10 cellular contexts compared by ENCODE assay signal in genomic region chr14:79278286-79278797, GRCh38.
A peak's percentile ranks its signal among the peaks of the same experiment; 100 is the strongest.
DNase-seq lines count a peak whose midpoint lies in the region; ATAC-seq, FAIRE-seq and TF ChIP-seq lines count a peak whose summit lies in the region.
"Had no signal": no experiment of that assay in that cellular context is flagged by ENCODE, and none has a peak within 500 bp of the region (broad histone marks: within the 10 kb centered on the region; RNA-seq: fewer than 3 reads in every experiment).

No MANE protein-coding gene starts in this region.

- H3K14ac ChIP-seq in trophoblast cell (ENCODE audit: low read length): no peak overlapping the region

- H3K23ac ChIP-seq in trophoblast cell (ENCODE audit: low read length): no peak overlapping the region

- H3K4me1 Mint-ChIP-seq in T-helper 2 cell treated with Interferon-gamma antibody and Interleukin-4, amounts not matched to agents 5 μg/mL and 100 μg/mL, for 36 hours (ENCODE audit: low read depth): no peaks in the 10 kb centered on the region

- H3K27me3 ChIP-seq in BJ (ENCODE audit: control insufficient read depth, insufficient read depth, low read length): peaks cover 13% of the 10 kb centered on the region
- no peaks in the 10 kb centered on the region for H3K27me3 ChIP-seq in right cardiac atrium (ENCODE audit: control insufficient read depth, insufficient read depth)
- H3K27me3 ChIP-seq in trophoblast cell (ENCODE audit: insufficient read depth, low read length): no peaks in the 10 kb centered on the region

- no peak for FAIRE-seq in frontal cortex (lab: Jason Lieb, UNC)

- no peak for ATAC-seq in right cardiac atrium
- ATAC-seq in GM19397 (IDR thresholded peaks at IDR 0.05; ENCODE audit: unreplicated experiment): no peak
- ATAC-seq: CD8-positive, alpha-beta T cell had no signal

- peak overlapping the region; percentile 88 for H3K4me2 ChIP-seq in trophoblast cell (ENCODE audit: low read length)

- H3K27ac ChIP-seq in right cardiac atrium (ENCODE audit: low read length): no peak overlapping the region
- H3K27ac ChIP-seq in trophoblast cell (ENCODE audit: low read depth, low read length): no peak overlapping the region
- H3K27ac ChIP-seq: neutrophil had no signal

- H3K4me3 Mint-ChIP-seq in T-helper 2 cell treated with Interferon-gamma antibody and Interleukin-4, amounts not matched to agents 5 μg/mL and 100 μg/mL, for 36 hours: no peak overlapping the region
- H3K4me3 Mint-ChIP-seq: CD8-positive, alpha-beta T cell had no signal

- H3K27me3 Mint-ChIP-seq in T-helper 2 cell treated with Interferon-gamma antibody and Interleukin-4, amounts not matched to agents 5 μg/mL and 100 μg/mL, for 36 hours (ENCODE audit: low read depth): peaks cover 50% of the 10 kb centered on the region

- peaks cover 2% of the 10 kb centered on the region for H3K79me1 ChIP-seq in trophoblast cell (ENCODE audit: low read length)

- no peaks in the 10 kb centered on the region for H3K36me3 Mint-ChIP-seq in T-helper 2 cell treated with Interferon-gamma antibody and Interleukin-4, amounts not matched to agents 5 μg/mL and 100 μg/mL, for 36 hours (ENCODE audit: low read depth)
- H3K36me3 Mint-ChIP-seq: CD8-positive, alpha-beta T cell had no signal

- H4K12ac ChIP-seq in trophoblast cell (ENCODE audit: low read depth, low read length): no peak overlapping the region

- 18% methylated on average over 18 of the region's 18 CpGs for WGBS in right cardiac atrium
- no CpG with 5 or more reads among the region's 18 CpGs for WGBS in trophoblast cell (ENCODE audit: extremely low coverage, insufficient coverage, insufficient read length)

- H2BK5ac ChIP-seq in trophoblast cell (ENCODE audit: low read depth, low read length, poor library complexity): no peak overlapping the region

- POLR2A ChIA-PET in BJ (lab: Charles Lee): no interaction called here

- TF ChIP-seq CTCF in BJ (IDR thresholded peaks at IDR 0.05; ENCODE audit: insufficient read depth, low read depth, low read length): no peak
- TF ChIP-seq CTCF in WI38 (IDR thresholded peaks at IDR 0.05; ENCODE audit: low read depth, low read length): no peak

- H3K27ac Mint-ChIP-seq in T-helper 2 cell treated with Interferon-gamma antibody and Interleukin-4, amounts not matched to agents 5 μg/mL and 100 μg/mL, for 36 hours: no peak overlapping the region
- H3K27ac Mint-ChIP-seq: CD8-positive, alpha-beta T cell had no signal

- no peak overlapping the region for H3K9ac ChIP-seq in trophoblast cell (ENCODE audit: low read length)

- H2AFZ ChIP-seq in trophoblast cell (ENCODE audit: insufficient read depth, low read length, poor library complexity): no peak overlapping the region

- H3K18ac ChIP-seq in trophoblast cell (ENCODE audit: low read length): no peak overlapping the region

- DNase-seq in BJ (ENCODE audit: low read depth) (no peak), right cardiac atrium (no peak), trophoblast cell (no peak), frontal cortex (ENCODE audit: low spot score in 2 of 2) (no peak)
- DNase-seq in stimulated activated naive CD4-positive, alpha-beta T cell treated with Interleukin-2 at 50 U/mL for 16 hours (lab: John Stamatoyannopoulos, UW): no peak
- DNase-seq in T-helper 2 cell treated with Interferon-gamma antibody and Interleukin-4, amounts not matched to agents 5 μg/mL and 100 μg/mL, for 36 hours (ENCODE audit: low spot score): no peak

- H4K91ac ChIP-seq in trophoblast cell (ENCODE audit: low read depth, low read length): no peak overlapping the region

- H3K4me3 ChIP-seq in BJ (ENCODE audit: low read depth, low read length): peak overlapping the region; percentile 67
- H3K4me3 ChIP-seq in WI38 (ENCODE audit: low read depth, low read length): peak overlapping the region; percentile 62
- peak overlapping the region; percentile 26 for H3K4me3 ChIP-seq in right cardiac atrium (ENCODE audit: low read length)
- H3K4me3 ChIP-seq in trophoblast cell (ENCODE audit: low read depth, low read length): peak overlapping the region; percentile 79

- H3K79me2 ChIP-seq in trophoblast cell (ENCODE audit: control insufficient read depth, insufficient read depth, low read length, poor library complexity): no peaks in the 10 kb centered on the region

- no peak overlapping the region for H2BK12ac ChIP-seq in trophoblast cell (ENCODE audit: low read length)

- H2BK120ac ChIP-seq in trophoblast cell (ENCODE audit: insufficient read depth, low read length, poor library complexity): no peak overlapping the region

- intact Hi-C loops in right cardiac atrium (cut with DNase I): no loop called here

- no peaks in the 10 kb centered on the region for H3K9me3 Mint-ChIP-seq in T-helper 2 cell treated with Interferon-gamma antibody and Interleukin-4, amounts not matched to agents 5 μg/mL and 100 μg/mL, for 36 hours
- H3K9me3 Mint-ChIP-seq: CD8-positive, alpha-beta T cell had no signal

- no peaks in the 10 kb centered on the region for H3K9me3 ChIP-seq in right cardiac atrium (ENCODE audit: control insufficient read depth, low read length)
- H3K9me3 ChIP-seq in trophoblast cell (ENCODE audit: insufficient read depth, low read depth, low read length): no peaks in the 10 kb centered on the region
- H3K9me3 ChIP-seq: neutrophil had no signal

- H4K8ac ChIP-seq in trophoblast cell (ENCODE audit: low read depth, low read length): no peak overlapping the region

- no peak overlapping the region for H3K4ac ChIP-seq in trophoblast cell (ENCODE audit: low read depth, low read length)

- CTCF ChIA-PET in BJ (lab: Yijun Ruan, JAX): no interaction called here

- H3K4me1 ChIP-seq in right cardiac atrium (ENCODE audit: control insufficient read depth, insufficient read depth, low read length): no peaks in the 10 kb centered on the region
- H3K4me1 ChIP-seq in trophoblast cell (ENCODE audit: control insufficient read depth in 1 of 2, insufficient read depth in 2 of 2, low read length in 2 of 2): peaks cover 10% of the 10 kb centered on the region in 2 experiments

- H3K36me3 ChIP-seq in BJ (ENCODE audit: control insufficient read depth, insufficient read depth, low read length) (no peaks in the 10 kb centered on the region), trophoblast cell (ENCODE audit: control insufficient read depth in 1 of 2, insufficient read depth in 2 of 2, low read length in 2 of 2) (no peaks in the 10 kb centered on the region)
- H3K36me3 ChIP-seq: neutrophil had no signal

- H2AK5ac ChIP-seq in trophoblast cell (ENCODE audit: low read length): no peak overlapping the region

Comparison
In these comparisons a context has a peak if more than half of its experiments do, and no peak if none do; other contexts are left out.
1. H3K4me3 ChIP-seq: peak in every context shown above with its lines; median percentile 79 in trophoblast cell; 67 in BJ; 62 in WI38; 26 in right cardiac atrium.